In the genomic region with DNA sequence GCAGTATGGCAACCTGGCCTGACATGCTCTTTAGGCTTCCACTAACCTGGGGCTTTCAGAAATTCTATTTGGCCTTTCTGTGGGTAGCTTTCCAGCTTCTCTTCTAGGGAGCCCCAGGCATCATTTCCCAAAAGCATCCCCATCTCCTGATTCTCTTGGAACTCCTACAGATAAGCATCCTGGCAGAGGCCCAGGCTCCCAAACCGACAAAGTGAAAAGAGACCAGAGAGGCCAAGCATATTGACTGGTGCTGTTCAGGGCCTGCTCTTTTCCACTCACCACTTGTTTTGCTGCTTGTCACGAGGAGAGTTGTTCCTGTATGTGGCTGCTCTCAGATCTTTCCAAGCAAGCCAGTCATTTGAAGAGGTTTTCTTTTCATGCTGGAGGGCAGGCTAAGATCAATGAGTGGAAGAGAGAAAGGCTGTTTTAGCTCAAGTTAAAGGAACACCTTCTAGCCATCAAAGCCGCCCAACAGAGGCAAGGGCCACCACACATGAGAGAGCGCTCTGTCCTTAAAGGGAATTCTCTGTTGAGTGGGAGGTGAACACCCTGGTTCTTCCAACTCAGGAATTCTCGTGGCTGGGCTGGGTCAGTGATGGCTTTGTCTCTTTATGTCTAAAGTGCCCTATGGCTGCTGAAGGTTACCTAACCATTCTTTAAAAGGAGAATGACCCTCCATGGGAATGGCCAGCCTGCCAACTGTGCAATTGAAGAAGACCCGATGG, we compare ENCODE assay signal across 18 cellular contexts. TPM values are rescaled to one million over a fixed set of nuclear protein-coding genes. Genes with fewer than 3 reads are reported as not detected.
"Had no signal": no experiment of that assay in that cellular context is flagged by ENCODE, and none has a peak within 500 bp of the region (broad histone marks: within the 10 kb centered on the region; RNA-seq: fewer than 3 reads in every experiment).

No MANE protein-coding gene starts in this region.

- ATAC-seq: activated CD4-positive, CD25-positive, alpha-beta regulatory T cell treated with anti-CD3 and anti-CD28 coated beads, Interleukin-2, amount 50 U/mL, for 24 hours; psoas muscle; sciatic nerve; stimulated activated effector memory CD8-positive, alpha-beta T cell treated with anti-CD3 and anti-CD28 coated beads, Interleukin-12 subunit alpha, Interleukin-12 subunit beta, amount 100 ng/mL, for 72 hours had no signal

- H3K4me3 ChIP-seq: dorsolateral prefrontal cortex, lung, psoas muscle had no signal

- H3K27me3 ChIP-seq: dorsolateral prefrontal cortex had no signal

- DNase-seq: activated naive CD4-positive, alpha-beta T cell treated with Interleukin-2 at 50 U/mL for 16 hours; anterior cingulate cortex; dorsolateral prefrontal cortex; hippocampal formation; midbrain; psoas muscle; stimulated activated CD4-positive, alpha-beta T cell treated with anti-CD3 and anti-CD28 coated beads, Interleukin-12 subunit alpha, Interleukin-12 subunit beta, amount 100 ng/mL, for 4 hours; T-helper 1 cell; T1000 had no signal

- H3K4me3 Mint-ChIP-seq: activated T-helper 1 cell treated with anti-CD3 and anti-CD28 coated beads, Interleukin-12 subunit alpha, Interleukin-12 subunit beta, Interleukin-2, Interleukin-4 antibody, amounts not matched to agents 30 ng/mL and 10 ng/mL and 1 ng/mL, durations not matched to agents 14 hours and 24 hours and 36 hours; neural crest cell had no signal

- H3K9me3 ChIP-seq: psoas muscle had no signal

- H3K9me3 Mint-ChIP-seq: activated T-helper 1 cell treated with anti-CD3 and anti-CD28 coated beads, Interleukin-12 subunit alpha, Interleukin-12 subunit beta, Interleukin-2, Interleukin-4 antibody, amounts not matched to agents 30 ng/mL and 10 ng/mL and 1 ng/mL, durations not matched to agents 14 hours and 24 hours and 36 hours; neural crest cell; stimulated activated effector memory CD8-positive, alpha-beta T cell treated with anti-CD3 and anti-CD28 coated beads, Interleukin-12 subunit alpha, Interleukin-12 subunit beta, amount 100 ng/mL, for 72 hours had no signal

- H3K27ac ChIP-seq: psoas muscle had no signal

- H3K36me3 Mint-ChIP-seq: stimulated activated effector memory CD8-positive, alpha-beta T cell treated with anti-CD3 and anti-CD28 coated beads, Interleukin-12 subunit alpha, Interleukin-12 subunit beta, amount 100 ng/mL, for 72 hours had no signal

RNA-seq across cellular contexts. Expression of a gene that starts 31.1 kb away (rescaled TPM):
- total RNA-seq: activated CD8-positive, alpha-beta memory T cell treated with anti-CD3 and anti-CD28 coated beads for 36 hours; activated T-helper 1 cell treated with anti-CD3 and anti-CD28 coated beads, Interleukin-12 subunit alpha, Interleukin-12 subunit beta, Interleukin-2, Interleukin-4 antibody, amounts not matched to agents 30 ng/mL and 10 ng/mL and 1 ng/mL, durations not matched to agents 14 hours and 24 hours and 36 hours; kidney epithelial cell; myocyte; neural crest cell; psoas muscle; sciatic nerve had no signal
- polyA plus RNA-seq: psoas muscle had no signal
